23 cellular contexts compared by ENCODE assay signal in the genomic region with DNA sequence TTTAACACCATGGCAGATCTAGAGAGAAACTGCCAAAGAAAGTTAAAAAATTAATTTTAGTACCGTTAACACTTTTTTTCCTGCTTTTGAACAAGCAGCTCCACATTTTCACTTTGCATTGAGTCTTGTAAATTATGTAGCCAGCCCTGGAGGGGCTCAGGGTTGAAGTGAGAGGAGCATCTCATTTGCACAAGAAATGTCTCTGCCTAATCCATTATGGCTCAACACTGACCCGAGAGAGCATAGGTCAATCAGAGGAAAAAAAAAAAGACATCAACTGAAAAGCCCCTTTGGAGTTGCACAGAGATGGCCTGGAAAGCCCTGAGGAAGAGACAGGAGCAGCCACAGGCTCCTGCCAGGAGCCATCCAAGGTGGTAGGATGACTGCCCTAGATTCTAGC. TPM values are rescaled to one million over a fixed set of nuclear protein-coding genes. Genes with fewer than 3 reads are reported as not detected.
DNase-seq lines count a peak whose midpoint lies in the region; ATAC-seq and TF ChIP-seq lines count a peak whose summit lies in the region.
"Had no signal": no experiment of that assay in that cellular context is flagged by ENCODE, and none has a peak within 500 bp of the region (broad histone marks: within the 10 kb centered on the region; RNA-seq: fewer than 3 reads in every experiment).

No MANE protein-coding gene starts in this region.

- H2AK5ac ChIP-seq in H9 (ENCODE audit: insufficient read length, low read length) (no peak overlapping the region), neuronal stem cell (ENCODE audit: low read depth, low read length) (no peak overlapping the region)

- H3K23me2 ChIP-seq in H9 (ENCODE audit: insufficient read length, low read depth, low read length, poor library complexity, severe bottlenecking): no peaks in the 10 kb centered on the region

- ATAC-seq in activated CD4-positive, CD25-positive, alpha-beta regulatory T cell treated with anti-CD3 and anti-CD28 coated beads, Interleukin-2, amount 50 U/mL, for 24 hours: no peak
- ATAC-seq: A549, HCT116 had no signal

- no peaks in the 10 kb centered on the region for H4K20me1 ChIP-seq in H9 (ENCODE audit: control insufficient read depth, insufficient read depth, insufficient read length)
- H4K20me1 ChIP-seq: BLaER1 treated with 17β-estradiol and CSF1 and Interleukin-3, amounts not matched to agents 10 nM and 100 nM had no signal

- H3K18ac ChIP-seq in H9 (ENCODE audit: insufficient read length, low read depth, low read length): no peak overlapping the region
- H3K18ac ChIP-seq in neuronal stem cell (ENCODE audit: low read length): no peak overlapping the region

- no peaks in the 10 kb centered on the region for H3K36me3 Mint-ChIP-seq in H9 (ENCODE audit: insufficient read depth in 1 of 3, low read depth in 3 of 3)
- H3K36me3 Mint-ChIP-seq: CD14-positive monocyte; CD8-positive, alpha-beta memory T cell had no signal

- H3K23ac ChIP-seq in H9 (ENCODE audit: insufficient read length, low read depth, low read length) (no peak overlapping the region), neuronal stem cell (ENCODE audit: low read depth, low read length, poor library complexity) (no peak overlapping the region)

- H2BK20ac ChIP-seq in H9 (ENCODE audit: low read depth, low read length, poor library complexity, severe bottlenecking): no peak overlapping the region

- no peak overlapping the region for H3K9ac ChIP-seq in H9 (ENCODE audit: extremely low read depth, insufficient read length, low read length)
- H3K9ac ChIP-seq in neuronal stem cell (ENCODE audit: low read depth, low read length, poor library complexity): no peak overlapping the region
- H3K9ac ChIP-seq: BLaER1 treated with 17β-estradiol and CSF1 and Interleukin-3, amounts not matched to agents 10 nM and 100 nM; GM23248 had no signal

- H4K5ac ChIP-seq in H9 (ENCODE audit: insufficient read length, low read depth, low read length): no peak overlapping the region

- no peak overlapping the region for H3K56ac ChIP-seq in H9 (ENCODE audit: insufficient read length, low read depth, low read length)

- no peaks in the 10 kb centered on the region for H3K27me3 ChIP-seq in H9 (ENCODE audit: insufficient read depth, low read length)
- H3K27me3 ChIP-seq in neuronal stem cell (ENCODE audit: control insufficient read depth in 3 of 3, insufficient read depth in 3 of 3, low read depth in 1 of 3, low read length in 3 of 3): peaks cover 0 to 7% (median 0%) of the 10 kb centered on the region in 3 experiments
- H3K27me3 ChIP-seq in right atrium auricular region: no peaks in the 10 kb centered on the region
- H3K27me3 ChIP-seq: BLaER1 treated with 17β-estradiol and CSF1 and Interleukin-3, amounts not matched to agents 10 nM and 100 nM had no signal

- H3K14ac ChIP-seq in H9 (ENCODE audit: insufficient read depth, low read length) (no peak overlapping the region), neuronal stem cell (ENCODE audit: low read length) (no peak overlapping the region)

- H3T11ph ChIP-seq in H9 (ENCODE audit: low read length): no peak overlapping the region

- H3K79me1 ChIP-seq in H9 (ENCODE audit: insufficient read depth, low read depth, low read length, poor library complexity, severe bottlenecking) (no peaks in the 10 kb centered on the region), neuronal stem cell (ENCODE audit: low read depth, low read length) (no peaks in the 10 kb centered on the region)

- no peak overlapping the region for H2BK5ac ChIP-seq in H9 (ENCODE audit: insufficient read length, low read length)
- no peak overlapping the region for H2BK5ac ChIP-seq in neuronal stem cell (ENCODE audit: low read length)

- H2BK12ac ChIP-seq in H9 (ENCODE audit: insufficient read length, low read depth, low read length): no peak overlapping the region
- no peak overlapping the region for H2BK12ac ChIP-seq in neuronal stem cell (ENCODE audit: low read length)

- peaks cover 16 to 21% of the 10 kb centered on the region in 2 experiments for H3K4me1 Mint-ChIP-seq in H9
- H3K4me1 Mint-ChIP-seq: CD8-positive, alpha-beta memory T cell had no signal

- DNase-seq in ELF-1 (ENCODE audit: low read depth, low spot score): peak; percentile 23
- no peak for DNase-seq in H9
- peak; percentile 46 for DNase-seq in ecto neural progenitor cell (ENCODE audit: low spot score)
- peak; percentile 36 for DNase-seq in neuronal stem cell (ENCODE audit: low spot score)
- DNase-seq in stimulated activated CD4-positive, alpha-beta T cell treated with anti-CD3 and anti-CD28 coated beads, Interleukin-4, amount 100 ng/mL, for 1 hour: no peak
- DNase-seq in right atrium auricular region (ENCODE audit: low spot score): no peak
- DNase-seq: ACHN; AML-193; BE2C; CD4-positive, alpha-beta T cell; CD8-positive, alpha-beta memory T cell; DMS 273 treated with DMSO at 0.1 percent for 48 hours; DMS79; EL; GF-D8; GM23248 had no signal

- no peak overlapping the region for H4K91ac ChIP-seq in H9 (ENCODE audit: insufficient read length, low read depth, low read length)
- H4K91ac ChIP-seq in neuronal stem cell (ENCODE audit: low read depth, low read length, poor library complexity): no peak overlapping the region

- H3K27ac ChIP-seq in H9 (ENCODE audit: insufficient read length, low read depth, low read length) (no peak overlapping the region), neuronal stem cell (replicated peaks; ENCODE audit: low read length) (no peak overlapping the region), right atrium auricular region (no peak overlapping the region)
- H3K27ac ChIP-seq: 22Rv1; A549; BLaER1 treated with 17β-estradiol and CSF1 and Interleukin-3, amounts not matched to agents 10 nM and 100 nM; GM23248 had no signal

- H2AFZ ChIP-seq in H9 (ENCODE audit: low read length) (no peak overlapping the region), neuronal stem cell (ENCODE audit: low read length) (no peak overlapping the region)
- H2AFZ ChIP-seq: GM23248 had no signal

- H3K9me3 ChIP-seq in H9 (ENCODE audit: control insufficient read depth, low read depth, low read length) (no peaks in the 10 kb centered on the region), neuronal stem cell (replicated peaks in 1 of 2; ENCODE audit: control insufficient read depth in 2 of 2, insufficient read depth in 1 of 2, low read depth in 1 of 2, low read length in 2 of 2) (no peaks in the 10 kb centered on the region), right atrium auricular region (no peaks in the 10 kb centered on the region)
- H3K9me3 ChIP-seq: A549; BE2C; BLaER1 treated with 17β-estradiol and CSF1 and Interleukin-3, amounts not matched to agents 10 nM and 100 nM had no signal

- H2BK15ac ChIP-seq in H9 (ENCODE audit: low read depth, low read length) (no peak overlapping the region), neuronal stem cell (ENCODE audit: low read length) (no peak overlapping the region)

- no peaks in the 10 kb centered on the region for H3K36me3 ChIP-seq in neuronal stem cell (replicated peaks in 1 of 2; ENCODE audit: control insufficient read depth in 2 of 2, insufficient read depth in 2 of 2, low read length in 2 of 2)
- no peaks in the 10 kb centered on the region for H3K36me3 ChIP-seq in right atrium auricular region
- H3K36me3 ChIP-seq: BE2C; BLaER1 treated with 17β-estradiol and CSF1 and Interleukin-3, amounts not matched to agents 10 nM and 100 nM had no signal

- no peak overlapping the region for H4K8ac ChIP-seq in H9 (replicated peaks; ENCODE audit: insufficient read length, low read depth, low read length)
- H4K8ac ChIP-seq in neuronal stem cell (ENCODE audit: low read depth, low read length): no peak overlapping the region

- H3K4ac ChIP-seq in H9 (ENCODE audit: low read depth, low read length) (no peak overlapping the region), neuronal stem cell (ENCODE audit: low read length) (no peak overlapping the region)

- H3K27ac Mint-ChIP-seq in H9: peak overlapping the region in 2 of 3 experiments; percentile 73 to 78; a peak in 2 of 7 replicates
- H3K27ac Mint-ChIP-seq: CD4-positive, alpha-beta T cell; CD8-positive, alpha-beta memory T cell had no signal

- H3K4me1 ChIP-seq in H9 (ENCODE audit: insufficient read depth, low read length) (peaks cover 4% of the 10 kb centered on the region; the same call in 1 of the 2 replicates), neuronal stem cell (ENCODE audit: control insufficient read depth in 2 of 2, insufficient read depth in 1 of 2, low read depth in 1 of 2, low read length in 2 of 2) (peaks cover 12 to 17% of the 10 kb centered on the region in 2 donors), right atrium auricular region (peaks cover 0 to 7% of the 10 kb centered on the region in 2 donors)
- H3K4me1 ChIP-seq: BE2C had no signal

- H2BK120ac ChIP-seq in H9 (ENCODE audit: low read depth, low read length, poor library complexity, severe bottlenecking): no peak overlapping the region
- no peak overlapping the region for H2BK120ac ChIP-seq in neuronal stem cell (ENCODE audit: low read depth, low read length)

- no peaks in the 10 kb centered on the region for H3K9me3 Mint-ChIP-seq in H9
- H3K9me3 Mint-ChIP-seq: CD14-positive monocyte; CD4-positive, alpha-beta T cell; CD8-positive, alpha-beta memory T cell had no signal

- H3K79me2 ChIP-seq in H9 (ENCODE audit: insufficient read depth, low read length): no peaks in the 10 kb centered on the region

- H3K4me2 ChIP-seq in H9 (ENCODE audit: insufficient read depth, insufficient read length, low read length) (no peak overlapping the region), neuronal stem cell (ENCODE audit: insufficient read depth, low read length, poor library complexity, severe bottlenecking) (no peak overlapping the region)
- H3K4me2 ChIP-seq: A549; BLaER1 treated with 17β-estradiol and CSF1 and Interleukin-3, amounts not matched to agents 10 nM and 100 nM had no signal

- H3K4me3 Mint-ChIP-seq in H9: no peak overlapping the region
- H3K4me3 Mint-ChIP-seq: CD14-positive monocyte; CD4-positive, alpha-beta T cell; CD8-positive, alpha-beta memory T cell had no signal

- WGBS in H9 (ENCODE audit: extremely low coverage, insufficient read length, low lambda C conversion rate): no CpG with 5 or more reads among the region's 2 CpGs
- no CpG with 5 or more reads among the region's 2 CpGs for WGBS in neuronal stem cell (ENCODE audit: extremely low coverage in 2 of 2, insufficient read length in 2 of 2, insufficient replicate concordance in 1 of 2), 2 donors

- H3K4me3 ChIP-seq in neuronal stem cell (ENCODE audit: low read length in 2 of 2) (no peak overlapping the region), right atrium auricular region (no peak overlapping the region)
- H3K4me3 ChIP-seq: A549; BLaER1 treated with 17β-estradiol and CSF1 and Interleukin-3, amounts not matched to agents 10 nM and 100 nM; GM23248 had no signal

- peaks cover 4% of the 10 kb centered on the region for H3K27me3 Mint-ChIP-seq in H9 (ENCODE audit: low read depth)

- no peak for TF ChIP-seq CTCF in H9 (conservative IDR thresholded peaks at IDR 0.05)
- TF ChIP-seq CTCF in right atrium auricular region (IDR thresholded peaks at IDR 0.05): no peak

RNA-seq across cellular contexts. Expression of a gene that starts 4.3 kb away (rescaled TPM):
- not detected in 2 replicates for total RNA-seq in H9 (2021)
- not detected for polyA plus RNA-seq in neuronal stem cell (2013, experiment 1 of 2)
- polyA plus RNA-seq in neuronal stem cell (2013, experiment 2 of 2): not detected
- 100 to 1,000 TPM in 1 of 2 donors, 10 to 100 TPM in 1; 57.3 to 306 TPM for total RNA-seq in right atrium auricular region
- total RNA-seq: CD4-positive, alpha-beta T cell; CD8-positive, alpha-beta memory T cell; G401 had no signal
- polyA plus RNA-seq: CD8-positive, alpha-beta memory T cell had no signal

RNA-seq across cellular contexts. Expression of a gene that starts 37.5 kb away (rescaled TPM):
- total RNA-seq in H9 (2021) (not detected in 2 replicates), right atrium auricular region (not detected)
- not detected for polyA plus RNA-seq in neuronal stem cell (2013, experiment 1 of 2)
- not detected for polyA plus RNA-seq in neuronal stem cell (2013, experiment 2 of 2)
- total RNA-seq: CD4-positive, alpha-beta T cell; CD8-positive, alpha-beta memory T cell; G401; GM23248 had no signal
- polyA plus RNA-seq: A549; CD14-positive monocyte; CD8-positive, alpha-beta memory T cell; GM23248 had no signal

RNA-seq across cellular contexts. Expression of a gene that starts 48.0 kb away (rescaled TPM):
- 0.28 TPM in 1 of 2 replicates, not detected in the other for total RNA-seq in H9 (2021)
- not detected for polyA plus RNA-seq in neuronal stem cell (2013, experiment 1 of 2)
- polyA plus RNA-seq in neuronal stem cell (2013, experiment 2 of 2): 0.04 TPM
- not detected for total RNA-seq in right atrium auricular region
- total RNA-seq: CD4-positive, alpha-beta T cell; CD8-positive, alpha-beta memory T cell; G401; GM23248 had no signal
- polyA plus RNA-seq: A549; CD14-positive monocyte; CD8-positive, alpha-beta memory T cell; GM23248 had no signal

RNA-seq across cellular contexts. Expression of a gene that starts 49.4 kb away (rescaled TPM):
- total RNA-seq in H9 (2021) (0.11 TPM in 1 of 2 replicates, not detected in the other), right atrium auricular region (not detected)
- 0.11 TPM for polyA plus RNA-seq in neuronal stem cell (2013, experiment 1 of 2)
- 0.18 TPM for polyA plus RNA-seq in neuronal stem cell (2013, experiment 2 of 2)
- total RNA-seq: CD4-positive, alpha-beta T cell; G401; GM23248 had no signal
- polyA plus RNA-seq: CD14-positive monocyte; CD8-positive, alpha-beta memory T cell; GM23248 had no signal

RNA-seq across cellular contexts. Expression of a gene that starts 51.8 kb away (rescaled TPM):
- 1.4 and 2.0 TPM in 2 replicates for total RNA-seq in H9 (2021)
- polyA plus RNA-seq in neuronal stem cell (2013, experiment 1 of 2): not detected
- polyA plus RNA-seq in neuronal stem cell (2013, experiment 2 of 2): not detected
- not detected for total RNA-seq in right atrium auricular region
- total RNA-seq: CD4-positive, alpha-beta T cell; CD8-positive, alpha-beta memory T cell; G401; GM23248 had no signal
- polyA plus RNA-seq: A549; CD14-positive monocyte; CD8-positive, alpha-beta memory T cell; GM23248 had no signal

Comparison
In these comparisons a context has a peak if more than half of its experiments do, and no peak if none do; other contexts are left out.
1. DNase-seq: peak in ELF-1 (single experiment), ecto neural progenitor cell (single experiment) and neuronal stem cell (single experiment); none in H9 (single experiment), stimulated activated CD4-positive, alpha-beta T cell treated with anti-CD3 and anti-CD28 coated beads, Interleukin-4, amount 100 ng/mL, for 1 hour (single experiment) and right atrium auricular region (single experiment).
2. RNA of a gene that starts 4.3 kb away (total RNA-seq): 57.3 to 306 TPM in right atrium auricular region; not detected in H9; every median in the first group is over 10 times any median in the second.